In genomic region chr7:36129048-36129534, GRCh38 we compare ENCODE assay signal across 9 cellular contexts. TPM values are rescaled to one million over a fixed set of nuclear protein-coding genes. Genes with fewer than 3 reads are reported as not detected.
DNase-seq lines count a peak whose midpoint lies in the region; ATAC-seq, FAIRE-seq and TF ChIP-seq lines count a peak whose summit lies in the region.
"Had no signal": no experiment of that assay in that cellular context is flagged by ENCODE, and none has a peak within 500 bp of the region (broad histone marks: within the 10 kb centered on the region; RNA-seq: fewer than 3 reads in every experiment).

No MANE protein-coding gene starts in this region.

- ATAC-seq in HG03521 (IDR thresholded peaks at IDR 0.05; ENCODE audit: unreplicated experiment) (no peak), HG03520 (IDR thresholded peaks at IDR 0.05; ENCODE audit: unreplicated experiment) (no peak)
- ATAC-seq in activated naive CD4-positive, alpha-beta T cell treated with anti-CD3 and anti-CD28 coated beads, Interleukin-2, amount 50 U/mL, for 72 hours, result no peak

- H3K36me3 ChIP-seq in kidney (ENCODE audit: control insufficient read depth in 1 of 2, insufficient read depth in 2 of 2, low read length in 2 of 2) (no peaks in the 10 kb centered on the region), thyroid gland (no peaks in the 10 kb centered on the region)

- peaks cover 0 to 7% of the 10 kb centered on the region in 2 donors for H3K9me3 Mint-ChIP-seq in activated naive CD4-positive, alpha-beta T cell treated with anti-CD3 and anti-CD28 coated beads, Interleukin-2, amount 50 U/mL, for 72 hours

- H3K27ac ChIP-seq in angular gyrus (ENCODE audit: low read depth, low read length) (peak overlapping the region; percentile 36), kidney (ENCODE audit: low read depth in 2 of 2, low read length in 2 of 2) (no peak overlapping the region), thyroid gland (peak overlapping the region in 2 of 3 donors; percentile 43 to 64)
- H3K27ac ChIP-seq: testis had no signal

- FAIRE-seq in kidney (lab: Jason Lieb, UNC), result no peak

- intact Hi-C loops in kidney (cut with DNase I) (no loop called here), thyroid gland (cut with DNase I) (no loop called here)

- no peaks in the 10 kb centered on the region for H3K27me3 ChIP-seq in thyroid gland
- H3K27me3 ChIP-seq: testis had no signal

- no peaks in the 10 kb centered on the region for H3K9me3 ChIP-seq in kidney (ENCODE audit: control insufficient read depth in 1 of 2, low read length in 2 of 2)
- H3K9me3 ChIP-seq in thyroid gland, result no peaks in the 10 kb centered on the region
- H3K9me3 ChIP-seq: testis had no signal

- TF ChIP-seq CTCF in LNCaP clone FGC (IDR thresholded peaks at IDR 0.05; ENCODE audit: control insufficient read depth, extremely low read depth, insufficient read depth) (no peak), kidney (IDR thresholded peaks at IDR 0.05; ENCODE audit: borderline replicate concordance, extremely low read depth, insufficient read depth) (no peak), thyroid gland (IDR thresholded peaks at IDR 0.05) (no peak)

- H3K4me1 ChIP-seq in kidney (ENCODE audit: control insufficient read depth in 1 of 2, insufficient read depth in 1 of 2, low read depth in 1 of 2, low read length in 2 of 2) (peaks cover 0 to 4% of the 10 kb centered on the region in 2 donors), thyroid gland (peaks cover 0 to 9% of the 10 kb centered on the region in 2 donors)

- H3K27ac Mint-ChIP-seq in activated naive CD4-positive, alpha-beta T cell treated with anti-CD3 and anti-CD28 coated beads, Interleukin-2, amount 50 U/mL, for 72 hours, result no peak overlapping the region
- H3K27ac Mint-ChIP-seq: T-helper 1 cell treated with Interleukin-12 subunit alpha and Interleukin-12 subunit beta and Interleukin-4 antibody, amounts not matched to agents 30 μg/mL and 1 μg/mL, for 36 hours had no signal

- TF ChIP-seq POLR2A in thyroid gland (IDR thresholded peaks at IDR 0.05), result no peak

- no peak overlapping the region for H3K4me3 ChIP-seq in LNCaP clone FGC (ENCODE audit: low read depth, low read length)
- H3K4me3 ChIP-seq in kidney (ENCODE audit: low read length in 2 of 2), result peak overlapping the region in 1 of 2 donors; percentile 41
- H3K4me3 ChIP-seq in thyroid gland (replicated peaks in 1 of 3), result no peak overlapping the region
- H3K4me3 ChIP-seq: testis had no signal

- 58 to 77% methylated on average over 9 of the region's 9 CpGs for WGBS in thyroid gland, 2 donors

- DNase-seq in LNCaP clone FGC (ENCODE audit: low read depth), result peak; percentile 22
- peak; percentile 84 for DNase-seq in kidney
- DNase-seq in thyroid gland, result peak in 1 of 2 donors; percentile 5
- no peak for DNase-seq in activated naive CD4-positive, alpha-beta T cell treated with anti-CD3 and anti-CD28 coated beads, Interleukin-2, amount 50 U/mL, for 72 hours (ENCODE audit: low spot score in 2 of 2)

- H3K9ac ChIP-seq in kidney (ENCODE audit: low read length in 2 of 2), result peak overlapping the region in 1 of 2 donors; percentile 38

- peaks cover 0 to 2% of the 10 kb centered on the region in 2 donors for H3K36me3 Mint-ChIP-seq in activated naive CD4-positive, alpha-beta T cell treated with anti-CD3 and anti-CD28 coated beads, Interleukin-2, amount 50 U/mL, for 72 hours

RNA-seq across cellular contexts. Expression of gene EEPD1, which starts 24.0 kb away (rescaled TPM):
- total RNA-seq in kidney, result 6.3 TPM
- polyA plus RNA-seq in kidney (ENCODE audit: insufficient read depth, low read depth, low replicate concordance), result 6.4 TPM
- 1 to 10 TPM; 2.2 to 9.3 (median 6.2) TPM for total RNA-seq in thyroid gland
- total RNA-seq in activated naive CD4-positive, alpha-beta T cell treated with anti-CD3 and anti-CD28 coated beads, Interleukin-2, amount 50 U/mL, for 72 hours, result 1 to 10 TPM in 1 of 2 donors, under 1 TPM in 1; 0.82 to 1.4 TPM

Comparison
In these comparisons a context has a peak if more than half of its experiments do, and no peak if none do; other contexts are left out.
1. DNase-seq: peak in LNCaP clone FGC (single experiment) and kidney (single experiment); none in activated naive CD4-positive, alpha-beta T cell treated with anti-CD3 and anti-CD28 coated beads, Interleukin-2, amount 50 U/mL, for 72 hours (0 of 2).
2. H3K27ac ChIP-seq: peak in angular gyrus (single experiment) and thyroid gland (2 of 3); none in kidney (0 of 2).